In the genomic region with DNA sequence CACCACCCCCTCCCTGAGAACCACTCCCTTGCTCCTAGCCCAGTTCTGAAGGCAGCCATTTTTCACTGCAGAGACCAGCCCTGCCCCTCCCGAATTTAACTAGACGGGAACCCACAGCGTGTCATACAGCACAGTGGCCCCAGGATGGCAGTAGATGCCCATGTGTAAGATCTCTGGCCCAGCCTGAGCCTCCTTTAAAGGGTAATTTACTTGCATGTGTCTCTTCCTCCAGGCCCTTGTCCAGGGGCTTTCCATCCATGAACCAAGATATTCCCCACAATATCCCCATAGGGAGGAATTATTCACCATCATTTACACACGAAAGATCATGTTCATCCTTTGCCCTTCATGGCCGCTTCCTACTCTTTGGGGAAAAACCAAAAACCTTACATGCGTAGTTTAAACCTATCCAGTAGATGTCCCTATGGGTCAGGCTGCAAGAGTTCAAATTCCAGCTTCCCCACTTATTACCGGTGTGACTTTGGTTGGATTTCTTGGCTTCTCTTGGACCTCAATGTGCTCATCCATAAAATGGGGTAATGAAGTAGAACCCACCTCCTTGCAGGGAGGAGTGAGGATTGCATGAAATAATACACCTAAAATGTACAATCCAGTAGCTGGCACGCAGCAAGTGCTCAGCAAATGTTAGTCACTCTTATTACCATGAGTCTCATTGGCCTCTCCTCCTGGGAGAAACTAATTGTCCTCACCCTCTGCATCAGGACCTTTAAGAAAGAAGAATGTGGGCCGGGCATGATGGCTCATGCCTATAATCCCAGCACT, we compare ENCODE assay signal across 8 cellular contexts.
A peak's percentile ranks its signal among the peaks of the same experiment; 100 is the strongest.
DNase-seq lines count a peak whose midpoint lies in the region; ATAC-seq lines count a peak whose summit lies in the region.

No MANE protein-coding gene starts in this region.

- DNase-seq in EH (ENCODE audit: low read depth) (peak; percentile 86), HPDE6-E6E7 (ENCODE audit: extremely low spot score) (peak; percentile 85), NCI-H526 treated with DMSO at 0.1 percent for 48 hours (lab: John Stamatoyannopoulos, UW) (peak; percentile 70), epidermal melanocyte (ENCODE audit: insufficient read length, low spot score) (peak; percentile 70), middle frontal gyrus (ENCODE audit: extremely low spot score, low spot score) (peak; percentile 64)
- peak; percentile 41 to 63 for DNase-seq in activated CD4-positive, alpha-beta T cell treated with anti-CD3 and anti-CD28 coated beads, Interleukin-2, amount 50 U/mL, for 48 hours
- peak; percentile 2 to 9 for DNase-seq in stimulated activated CD8-positive, alpha-beta memory T cell treated with anti-CD3 and anti-CD28 coated beads, Interleukin-7, amount 100 ng/mL, for 1 hour (ENCODE audit: low read depth in 2 of 2)

- no peak for ATAC-seq in GM19351 (IDR thresholded peaks at IDR 0.05; ENCODE audit: unreplicated experiment)

Comparison
In these comparisons a context has a peak if more than half of its experiments do, and no peak if none do; other contexts are left out.
1. DNase-seq: peak in every context shown above with its lines; median percentile 86 in EH; 85 in HPDE6-E6E7; 70 in NCI-H526 treated with DMSO at 0.1 percent for 48 hours; 70 in epidermal melanocyte; 64 in middle frontal gyrus; 52 in activated CD4-positive, alpha-beta T cell treated with anti-CD3 and anti-CD28 coated beads, Interleukin-2, amount 50 U/mL, for 48 hours; 6 in stimulated activated CD8-positive, alpha-beta memory T cell treated with anti-CD3 and anti-CD28 coated beads, Interleukin-7, amount 100 ng/mL, for 1 hour.